14 cellular contexts compared by ENCODE assay signal in the genomic region with DNA sequence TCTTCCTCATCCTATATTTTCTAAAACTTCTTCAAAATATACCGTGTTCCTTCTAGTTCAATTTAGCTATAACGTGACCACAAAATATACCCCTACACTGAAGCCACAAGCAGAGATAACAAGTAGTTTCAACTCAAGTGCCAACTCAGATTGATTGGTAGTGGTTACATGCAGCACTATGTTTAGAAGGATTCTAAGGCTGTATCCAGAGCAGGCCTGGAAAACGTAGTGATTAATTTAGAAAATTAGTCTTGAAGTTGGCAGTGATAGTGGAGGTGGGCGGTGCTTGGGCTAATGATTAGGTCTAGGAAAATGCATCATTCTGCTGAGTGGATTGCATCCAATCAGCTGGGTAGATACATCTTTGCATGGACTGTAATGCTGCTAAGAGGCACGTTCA.
DNase-seq lines count a peak whose midpoint lies in the region; ATAC-seq and TF ChIP-seq lines count a peak whose summit lies in the region.
"Had no signal": no experiment of that assay in that cellular context is flagged by ENCODE, and none has a peak within 500 bp of the region (broad histone marks: within the 10 kb centered on the region; RNA-seq: fewer than 3 reads in every experiment).

No MANE protein-coding gene starts in this region.

- H3K27ac Mint-ChIP-seq in progenitor cell of endocrine pancreas = peak overlapping the region; percentile 37
- H3K27ac Mint-ChIP-seq: B cell; CD8-positive, alpha-beta T cell had no signal

- no peaks in the 10 kb centered on the region for H3K9me3 Mint-ChIP-seq in progenitor cell of endocrine pancreas (ENCODE audit: low read depth)
- H3K9me3 Mint-ChIP-seq: CD8-positive, alpha-beta T cell had no signal

- ATAC-seq in SK-N-SH treated with all-trans-retinoic acid at 6 μM for 48 hours (peak; percentile 90), HG02885 (IDR thresholded peaks at IDR 0.05; ENCODE audit: poor library complexity, unreplicated experiment) (no peak)
- ATAC-seq: CD8-positive, alpha-beta T cell; HCT116 had no signal

- no peaks in the 10 kb centered on the region for H3K4me1 Mint-ChIP-seq in progenitor cell of endocrine pancreas (ENCODE audit: low read depth)

- no peak for TF ChIP-seq CTCF in progenitor cell of endocrine pancreas (IDR thresholded peaks at IDR 0.05; ENCODE audit: unreplicated experiment)

- peaks cover 9% of the 10 kb centered on the region for H3K27me3 Mint-ChIP-seq in progenitor cell of endocrine pancreas

- peak; percentile 53 for DNase-seq in D341Med (ENCODE audit: low spot score)
- peak; percentile 80 for DNase-seq in NCI-H2227 (lab: John Stamatoyannopoulos, UW; ENCODE audit: unreplicated experiment)
- no peak for DNase-seq in progenitor cell of endocrine pancreas (ENCODE audit: low spot score, unreplicated experiment)
- no peak for DNase-seq in SW480 (ENCODE audit: low spot score)
- no peak for DNase-seq in NCI-H128 (lab: John Stamatoyannopoulos, UW; ENCODE audit: unreplicated experiment)
- DNase-seq: CD8-positive, alpha-beta T cell; COR-L47; DND-41; GDM1; GM23248 had no signal

- no peak overlapping the region for H3K4me3 Mint-ChIP-seq in progenitor cell of endocrine pancreas (ENCODE audit: low read depth)
- H3K4me3 Mint-ChIP-seq: B cell; CD8-positive, alpha-beta T cell had no signal

- no peaks in the 10 kb centered on the region for H3K36me3 Mint-ChIP-seq in progenitor cell of endocrine pancreas (ENCODE audit: insufficient read depth)
- H3K36me3 Mint-ChIP-seq: CD8-positive, alpha-beta T cell had no signal

TF ChIP-seq in SK-N-SH treated with all-trans-retinoic acid at 6 μM for 48 hours, 23 proteins besides CTCF, POLR2A, EP300 and RAD21:
- 0 out of 2 replicates have a peak, but pooled peaks have one; percentile 29 for TF ChIP-seq GLIS3 (CRISPR knock-in tag; IDR thresholded peaks at IDR 0.05)
- no peak for TF ChIP-seq ZNF8 (CRISPR knock-in tag; IDR thresholded peaks at IDR 0.05)
- TF ChIP-seq RARB (CRISPR knock-in tag; IDR thresholded peaks at IDR 0.05) = no peak
- peak; percentile 98 for TF ChIP-seq TCF4 (CRISPR knock-in tag; IDR thresholded peaks at IDR 0.05; ENCODE audit: borderline replicate concordance)
- 0 out of 2 replicates have a peak, but pooled peaks have one; percentile 75 for TF ChIP-seq SNAI2 (CRISPR knock-in tag; IDR thresholded peaks at IDR 0.05)
- TF ChIP-seq ZC3H10 (CRISPR knock-in tag; IDR thresholded peaks at IDR 0.05) = no peak
- TF ChIP-seq, protein P1, sequence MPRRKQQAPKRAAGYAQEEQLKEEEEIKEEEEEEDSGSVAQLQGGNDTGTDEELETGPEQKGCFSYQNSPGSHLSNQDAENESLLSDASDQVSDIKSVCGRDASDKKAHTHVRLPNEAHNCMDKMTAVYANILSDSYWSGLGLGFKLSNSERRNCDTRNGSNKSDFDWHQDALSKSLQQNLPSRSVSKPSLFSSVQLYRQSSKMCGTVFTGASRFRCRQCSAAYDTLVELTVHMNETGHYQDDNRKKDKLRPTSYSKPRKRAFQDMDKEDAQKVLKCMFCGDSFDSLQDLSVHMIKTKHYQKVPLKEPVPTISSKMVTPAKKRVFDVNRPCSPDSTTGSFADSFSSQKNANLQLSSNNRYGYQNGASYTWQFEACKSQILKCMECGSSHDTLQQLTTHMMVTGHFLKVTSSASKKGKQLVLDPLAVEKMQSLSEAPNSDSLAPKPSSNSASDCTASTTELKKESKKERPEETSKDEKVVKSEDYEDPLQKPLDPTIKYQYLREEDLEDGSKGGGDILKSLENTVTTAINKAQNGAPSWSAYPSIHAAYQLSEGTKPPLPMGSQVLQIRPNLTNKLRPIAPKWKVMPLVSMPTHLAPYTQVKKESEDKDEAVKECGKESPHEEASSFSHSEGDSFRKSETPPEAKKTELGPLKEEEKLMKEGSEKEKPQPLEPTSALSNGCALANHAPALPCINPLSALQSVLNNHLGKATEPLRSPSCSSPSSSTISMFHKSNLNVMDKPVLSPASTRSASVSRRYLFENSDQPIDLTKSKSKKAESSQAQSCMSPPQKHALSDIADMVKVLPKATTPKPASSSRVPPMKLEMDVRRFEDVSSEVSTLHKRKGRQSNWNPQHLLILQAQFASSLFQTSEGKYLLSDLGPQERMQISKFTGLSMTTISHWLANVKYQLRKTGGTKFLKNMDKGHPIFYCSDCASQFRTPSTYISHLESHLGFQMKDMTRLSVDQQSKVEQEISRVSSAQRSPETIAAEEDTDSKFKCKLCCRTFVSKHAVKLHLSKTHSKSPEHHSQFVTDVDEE (CRISPR knock-in tag; IDR thresholded peaks at IDR 0.05) = peak; percentile 87
- TF ChIP-seq ISL1 (CRISPR knock-in tag; IDR thresholded peaks at IDR 0.05) = peak; percentile 88
- TF ChIP-seq BACH2 (CRISPR knock-in tag; IDR thresholded peaks at IDR 0.05; ENCODE audit: borderline replicate concordance) = no peak
- TF ChIP-seq, protein P2, sequence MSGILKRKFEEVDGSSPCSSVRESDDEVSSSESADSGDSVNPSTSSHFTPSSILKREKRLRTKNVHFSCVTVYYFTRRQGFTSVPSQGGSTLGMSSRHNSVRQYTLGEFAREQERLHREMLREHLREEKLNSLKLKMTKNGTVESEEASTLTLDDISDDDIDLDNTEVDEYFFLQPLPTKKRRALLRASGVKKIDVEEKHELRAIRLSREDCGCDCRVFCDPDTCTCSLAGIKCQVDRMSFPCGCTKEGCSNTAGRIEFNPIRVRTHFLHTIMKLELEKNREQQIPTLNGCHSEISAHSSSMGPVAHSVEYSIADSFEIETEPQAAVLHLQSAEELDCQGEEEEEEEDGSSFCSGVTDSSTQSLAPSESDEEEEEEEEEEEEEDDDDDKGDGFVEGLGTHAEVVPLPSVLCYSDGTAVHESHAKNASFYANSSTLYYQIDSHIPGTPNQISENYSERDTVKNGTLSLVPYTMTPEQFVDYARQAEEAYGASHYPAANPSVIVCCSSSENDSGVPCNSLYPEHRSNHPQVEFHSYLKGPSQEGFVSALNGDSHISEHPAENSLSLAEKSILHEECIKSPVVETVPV (CRISPR knock-in tag; IDR thresholded peaks at IDR 0.05) = peak; percentile 73; the same call in 1 of the 2 replicates
- no peak for TF ChIP-seq ARNTL (CRISPR knock-in tag; IDR thresholded peaks at IDR 0.05; ENCODE audit: borderline replicate concordance, low read depth)
- TF ChIP-seq, protein P3, sequence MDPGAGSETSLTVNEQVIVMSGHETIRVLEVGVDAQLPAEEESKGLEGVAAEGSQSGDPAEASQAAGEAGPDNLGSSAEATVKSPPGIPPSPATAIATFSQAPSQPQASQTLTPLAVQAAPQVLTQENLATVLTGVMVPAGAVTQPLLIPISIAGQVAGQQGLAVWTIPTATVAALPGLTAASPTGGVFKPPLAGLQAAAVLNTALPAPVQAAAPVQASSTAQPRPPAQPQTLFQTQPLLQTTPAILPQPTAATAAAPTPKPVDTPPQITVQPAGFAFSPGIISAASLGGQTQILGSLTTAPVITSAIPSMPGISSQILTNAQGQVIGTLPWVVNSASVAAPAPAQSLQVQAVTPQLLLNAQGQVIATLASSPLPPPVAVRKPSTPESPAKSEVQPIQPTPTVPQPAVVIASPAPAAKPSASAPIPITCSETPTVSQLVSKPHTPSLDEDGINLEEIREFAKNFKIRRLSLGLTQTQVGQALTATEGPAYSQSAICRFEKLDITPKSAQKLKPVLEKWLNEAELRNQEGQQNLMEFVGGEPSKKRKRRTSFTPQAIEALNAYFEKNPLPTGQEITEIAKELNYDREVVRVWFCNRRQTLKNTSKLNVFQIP (CRISPR knock-in tag; IDR thresholded peaks at IDR 0.05; ENCODE audit: borderline replicate concordance, low read depth) = no peak
- TF ChIP-seq ZNF565 (CRISPR knock-in tag; conservative IDR thresholded peaks at IDR 0.05; ENCODE audit: low read depth) = no peak
- no peak for TF ChIP-seq CSDC2 (CRISPR knock-in tag; IDR thresholded peaks at IDR 0.05)
- TF ChIP-seq ZNF70 (CRISPR knock-in tag; IDR thresholded peaks at IDR 0.05) = no peak
- no peak for TF ChIP-seq PPARA (CRISPR knock-in tag; IDR thresholded peaks at IDR 0.05; ENCODE audit: borderline replicate concordance)
- no peak for TF ChIP-seq ESRRG (CRISPR knock-in tag; IDR thresholded peaks at IDR 0.05)
- TF ChIP-seq TOX (CRISPR knock-in tag; IDR thresholded peaks at IDR 0.05; ENCODE audit: borderline replicate concordance) = no peak
TF ChIP-seq in SK-N-SH treated with all-trans-retinoic acid at 6 μM for 48 hours: peak in this region for 6.

Comparison
In these comparisons a context has a peak if more than half of its experiments do, and no peak if none do; other contexts are left out.
1. DNase-seq: peak in D341Med (single experiment) and NCI-H2227 (single experiment); none in progenitor cell of endocrine pancreas (single experiment), SW480 (single experiment) and NCI-H128 (single experiment).